ENCODE assay signal across 26 cellular contexts in the genomic region with DNA sequence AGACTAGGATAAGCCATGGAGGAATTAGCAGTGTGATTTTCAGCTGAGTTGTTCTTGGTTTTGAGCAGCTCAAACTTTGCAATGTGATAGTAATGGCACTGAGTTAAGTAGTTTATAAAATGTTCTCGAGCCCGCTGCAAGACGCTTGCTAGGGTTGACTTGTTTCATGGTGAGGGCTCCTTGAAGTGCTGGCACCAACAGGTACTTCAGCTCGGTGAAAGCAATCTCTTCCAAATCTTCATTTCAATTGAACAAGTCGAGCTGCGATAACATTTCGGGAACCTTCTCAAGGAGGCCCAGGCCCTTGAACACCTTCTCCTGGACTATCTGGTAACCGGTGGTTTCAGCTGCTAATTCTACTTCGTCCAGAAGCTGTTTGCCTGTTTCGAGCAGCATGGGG.
"Had no signal": no experiment of that assay in that cellular context is flagged by ENCODE, and none has a peak within 500 bp of the region (broad histone marks: within the 10 kb centered on the region; RNA-seq: fewer than 3 reads in every experiment).

No MANE protein-coding gene starts in this region.

- H3K4me1 ChIP-seq: colonic mucosa, gastrocnemius medialis, heart right ventricle, left lung, lower lobe of right lung had no signal

- H3K27me3 ChIP-seq: colonic mucosa, esophagus squamous epithelium, gastrocnemius medialis, heart right ventricle, left lung had no signal

- H3K4me3 ChIP-seq: colonic mucosa, esophagus squamous epithelium, gastrocnemius medialis, heart right ventricle, left lung, lower lobe of right lung, mucosa of descending colon had no signal

- FAIRE-seq: endometrium, islet of Langerhans, keratinocyte had no signal

- H3K9me3 ChIP-seq: colonic mucosa had no signal

- H3K36me3 ChIP-seq: colonic mucosa, esophagus squamous epithelium, gastrocnemius medialis, heart right ventricle, left lung, lower lobe of right lung had no signal

- DNase-seq: colonic mucosa; cortex of kidney; effector CD8-positive, alpha-beta T cell; effector memory CD8-positive, alpha-beta T cell; endodermal cell; erythroblast; esophagus squamous epithelium; foreskin fibroblast; foreskin melanocyte; gastrocnemius medialis; glutamatergic neuron; head of caudate nucleus; heart right ventricle; hippocampal formation; left cardiac atrium; left lung; left ventricle myocardium superior; lower lobe of right lung; mesenchymal stem cell; mucosa of descending colon; naive B cell had no signal

- H3K27ac ChIP-seq: colonic mucosa, epithelial cell of prostate, esophagus squamous epithelium, gastrocnemius medialis, heart right ventricle, left lung, lower lobe of right lung had no signal

- ATAC-seq: effector memory CD8-positive, alpha-beta T cell; esophagus mucosa; gastrocnemius medialis; heart right ventricle; left cardiac atrium; left lung; left ventricle myocardium superior; lower lobe of right lung; mucosa of descending colon had no signal
